25 cellular contexts compared by ENCODE assay signal in genomic region chr10:109517748-109518147, GRCh38.
DNase-seq lines count a peak whose midpoint lies in the region; ATAC-seq lines count a peak whose summit lies in the region.
"Had no signal": no experiment of that assay in that cellular context is flagged by ENCODE, and none has a peak within 500 bp of the region (broad histone marks: within the 10 kb centered on the region; RNA-seq: fewer than 3 reads in every experiment).

No MANE protein-coding gene starts in this region.

- no peaks in the 10 kb centered on the region for H3K27me3 ChIP-seq in MG63
- H3K27me3 ChIP-seq: BE2C; BLaER1; BLaER1 treated with 17β-estradiol and CSF1 and Interleukin-3, amounts not matched to agents 10 nM and 100 nM had no signal

- DNase-seq in MG63, result peak; percentile 9
- DNase-seq in left lobe of liver (ENCODE audit: low spot score), result no peak
- DNase-seq: 8988T; ACHN; AML-193; BE2C; C1 segment of cervical spinal cord; Caco-2; Calu3; CD4-positive, alpha-beta memory T cell; CD4-positive, alpha-beta T cell; CD4-positive, CD25-positive, alpha-beta regulatory T cell; CD8-positive, alpha-beta memory T cell; CD8-positive, alpha-beta T cell; COR-L47; DMS 273 treated with DMSO at 0.1 percent for 48 hours; DMS153; DMS53; DMS79; DMS79 treated with DMSO at 0.1 percent for 48 hours; DND-41; EL had no signal

- no peak overlapping the region for H3K4me3 ChIP-seq in MG63
- H3K4me3 ChIP-seq: A549; BLaER1; BLaER1 treated with 17β-estradiol and CSF1 and Interleukin-3, amounts not matched to agents 10 nM and 100 nM had no signal

- no peaks in the 10 kb centered on the region for H3K36me3 ChIP-seq in MG63
- H3K36me3 ChIP-seq: BE2C; BLaER1; BLaER1 treated with 17β-estradiol and CSF1 and Interleukin-3, amounts not matched to agents 10 nM and 100 nM had no signal

- ATAC-seq in left lobe of liver, result no peak
- ATAC-seq: A549; CD8-positive, alpha-beta T cell had no signal

- H3K9me3 ChIP-seq in MG63, result no peaks in the 10 kb centered on the region; the same call in 1 of the 2 replicates
- H3K9me3 ChIP-seq: BE2C, Caco-2 had no signal
